In the genomic region with DNA sequence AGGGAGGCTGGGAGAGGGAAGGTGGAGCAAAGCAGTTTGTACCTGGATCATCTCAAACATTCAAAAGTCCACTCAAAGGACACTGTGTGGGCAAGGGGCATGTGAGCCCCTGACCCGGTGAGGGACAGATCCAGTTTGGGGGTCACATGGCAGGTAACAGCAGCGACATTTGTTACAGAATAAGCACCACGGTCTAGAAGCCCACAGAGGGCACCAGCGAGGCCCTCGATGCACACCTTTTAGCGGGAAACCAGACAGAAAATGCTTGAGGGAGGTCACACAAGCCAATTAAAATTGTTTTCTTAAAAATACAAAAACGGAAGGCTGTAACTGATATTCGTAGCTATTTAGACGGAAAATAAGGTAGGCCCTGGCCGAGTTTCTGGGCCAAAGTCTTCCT, we compare ENCODE assay signal across 29 cellular contexts.
A peak's percentile ranks its signal among the peaks of the same experiment; 100 is the strongest.
DNase-seq lines count a peak whose midpoint lies in the region; ATAC-seq and TF ChIP-seq lines count a peak whose summit lies in the region.
"Had no signal": no experiment of that assay in that cellular context is flagged by ENCODE, and none has a peak within 500 bp of the region (broad histone marks: within the 10 kb centered on the region; RNA-seq: fewer than 3 reads in every experiment).

No MANE protein-coding gene starts in this region.

- no peak for ATAC-seq in foreskin keratinocyte
- no peak for ATAC-seq in GM18520 (IDR thresholded peaks at IDR 0.05; ENCODE audit: unreplicated experiment)
- no peak for ATAC-seq in GM19455 (IDR thresholded peaks at IDR 0.05; ENCODE audit: unreplicated experiment)
- ATAC-seq: activated naive CD4-positive, alpha-beta T cell treated with anti-CD3 and anti-CD28 coated beads, Interleukin-2, amount 50 U/mL, for 72 hours; activated T-helper 17 cell treated with anti-CD3 and anti-CD28 coated beads, Interleukin-2, amount 50 U/mL, for 72 hours; left cardiac atrium had no signal

- H3K4me1 ChIP-seq in OCI-LY3 (ENCODE audit: low read length) = peaks cover 25% of the 10 kb centered on the region
- H3K4me1 ChIP-seq in foreskin keratinocyte = no peaks in the 10 kb centered on the region
- peaks cover 12% of the 10 kb centered on the region for H3K4me1 ChIP-seq in MM.1S (ENCODE audit: low read length)
- H3K4me1 ChIP-seq: ascending aorta, upper lobe of left lung had no signal

- no peak for DNase-seq in GM12864 (ENCODE audit: low read depth)
- DNase-seq in foreskin keratinocyte = no peak
- no peak for DNase-seq in MM.1S
- DNase-seq in DMS79 treated with DMSO at 0.1 percent for 48 hours (lab: John Stamatoyannopoulos, UW) = no peak
- DNase-seq: ACHN; activated B cell treated with CpG ODN at 0.5 μM for 24 hours; dorsolateral prefrontal cortex; EL; GM23248; left cardiac atrium; MV-4-11; NCI-H1694 treated with DMSO at 0.1 percent for 48 hours; NCI-H2171 treated with DMSO at 0.1 percent for 48 hours; NCI-H69; nucleus accumbens; stimulated activated CD4-positive, alpha-beta T cell treated with anti-CD3 and anti-CD28 coated beads, Interleukin-1b, Interleukin-23, amount 100 ng/mL, for 48 hours; upper lobe of left lung had no signal

- H3K4me2 ChIP-seq in OCI-LY3 (ENCODE audit: low read length) = no peak overlapping the region
- no peak overlapping the region for H3K4me2 ChIP-seq in MM.1S (ENCODE audit: low read depth, low read length)
- H3K4me2 ChIP-seq: BLaER1, KMS-11 had no signal

- no peaks in the 10 kb centered on the region for H3K79me2 ChIP-seq in OCI-LY3 (ENCODE audit: low read length)
- no peaks in the 10 kb centered on the region for H3K79me2 ChIP-seq in MM.1S (ENCODE audit: low read length)

- H4K20me1 ChIP-seq in OCI-LY3 (ENCODE audit: insufficient read depth, low read length) (no peaks in the 10 kb centered on the region), MM.1S (ENCODE audit: insufficient read depth, low read length) (no peaks in the 10 kb centered on the region)
- H4K20me1 ChIP-seq: BLaER1 had no signal

- H3K27me3 ChIP-seq in OCI-LY3 (ENCODE audit: low read depth, low read length) (no peaks in the 10 kb centered on the region), foreskin keratinocyte (no peaks in the 10 kb centered on the region), MM.1S (replicated peaks; ENCODE audit: insufficient read depth, low read length) (no peaks in the 10 kb centered on the region)
- H3K27me3 ChIP-seq: ascending aorta, BLaER1, dorsolateral prefrontal cortex, upper lobe of left lung had no signal

- H2AFZ ChIP-seq in OCI-LY3 (ENCODE audit: low read depth, low read length) = no peak overlapping the region
- H2AFZ ChIP-seq in MM.1S (ENCODE audit: low read length) = no peak overlapping the region
- H2AFZ ChIP-seq: GM23248 had no signal

- H3K9me3 ChIP-seq in OCI-LY3 (ENCODE audit: insufficient read depth, low read length) (no peaks in the 10 kb centered on the region), MM.1S (replicated peaks; ENCODE audit: insufficient read depth, low read length) (no peaks in the 10 kb centered on the region)
- H3K9me3 ChIP-seq: ascending aorta, BLaER1, upper lobe of left lung had no signal

- H3K4me3 ChIP-seq in GM12864 (ENCODE audit: low read depth, low read length) (no peak overlapping the region), OCI-LY3 (ENCODE audit: low read length) (no peak overlapping the region), MM.1S (ENCODE audit: low read length) (no peak overlapping the region)
- H3K4me3 ChIP-seq: ascending aorta, BLaER1, dorsolateral prefrontal cortex, GM23248, SK-N-MC, skin epidermis, upper lobe of left lung had no signal

- no peaks in the 10 kb centered on the region for H3K9me2 ChIP-seq in MM.1S (replicated peaks; ENCODE audit: insufficient read depth, low read length)

- H3F3A ChIP-seq in MM.1S (ENCODE audit: insufficient read depth, low read length) = peaks cover 7% of the 10 kb centered on the region; the same call in 1 of the 2 replicates

- no peak overlapping the region for H3K27ac ChIP-seq in 22Rv1
- H3K27ac ChIP-seq in OCI-LY3 (ENCODE audit: low read length) = no peak overlapping the region
- no peak overlapping the region for H3K27ac ChIP-seq in foreskin keratinocyte
- no peak overlapping the region for H3K27ac ChIP-seq in MM.1S (ENCODE audit: low read length)
- H3K27ac ChIP-seq: ascending aorta, BLaER1, dorsolateral prefrontal cortex, GM23248, KMS-11, RWPE1, SK-N-MC, skin epidermis, upper lobe of left lung had no signal

- peak; percentile 14; the same call in 1 of the 2 replicates for TF ChIP-seq CTCF in 22Rv1 (IDR thresholded peaks at IDR 0.05)
- TF ChIP-seq CTCF in GM12864 (IDR thresholded peaks at IDR 0.05; ENCODE audit: low read depth, low read length, missing control alignments) = peak; percentile 17
- peak; percentile 31; the same call in 1 of the 2 replicates for TF ChIP-seq CTCF in OCI-LY3 (IDR thresholded peaks at IDR 0.05; ENCODE audit: low read depth, low read length)
- TF ChIP-seq CTCF in foreskin keratinocyte (conservative IDR thresholded peaks at IDR 0.05) = peak; percentile 30
- TF ChIP-seq CTCF in MM.1S (IDR thresholded peaks at IDR 0.05; ENCODE audit: low read length) = no peak

- no peak overlapping the region for H3K9ac ChIP-seq in OCI-LY3 (ENCODE audit: low read length)
- no peak overlapping the region for H3K9ac ChIP-seq in MM.1S (ENCODE audit: low read length)
- H3K9ac ChIP-seq: BLaER1, GM23248, KMS-11 had no signal

- H3K36me3 ChIP-seq in OCI-LY3 (replicated peaks; ENCODE audit: low read depth, low read length) = no peaks in the 10 kb centered on the region
- no peaks in the 10 kb centered on the region for H3K36me3 ChIP-seq in MM.1S (replicated peaks; ENCODE audit: insufficient read depth, low read length)
